1 cellular context compared by ENCODE assay signal in the genomic region with DNA sequence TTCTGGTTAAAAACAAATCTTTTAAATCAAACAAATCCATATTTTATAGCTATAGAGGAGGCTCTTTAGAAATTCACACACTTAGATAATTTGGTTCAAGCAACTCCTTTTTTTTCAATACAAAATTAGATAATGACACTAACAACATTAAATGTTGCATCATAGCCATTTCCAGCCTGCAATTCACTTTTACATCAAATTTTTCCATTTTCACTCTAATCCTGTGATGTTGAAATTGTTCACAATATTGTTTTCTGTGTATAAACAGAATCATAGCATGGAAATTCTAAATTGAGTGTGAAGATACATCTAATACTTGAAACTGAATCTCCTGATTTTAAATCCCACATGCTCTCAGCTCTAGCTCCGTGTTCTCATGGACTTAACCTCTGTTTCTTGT.
TF ChIP-seq lines count a peak whose summit lies in the region.

No MANE protein-coding gene starts in this region.

TF ChIP-seq in SK-N-SH, 30 proteins besides CTCF, POLR2A, EP300 and RAD21 (continued from another document):
- TF ChIP-seq, protein P1, sequence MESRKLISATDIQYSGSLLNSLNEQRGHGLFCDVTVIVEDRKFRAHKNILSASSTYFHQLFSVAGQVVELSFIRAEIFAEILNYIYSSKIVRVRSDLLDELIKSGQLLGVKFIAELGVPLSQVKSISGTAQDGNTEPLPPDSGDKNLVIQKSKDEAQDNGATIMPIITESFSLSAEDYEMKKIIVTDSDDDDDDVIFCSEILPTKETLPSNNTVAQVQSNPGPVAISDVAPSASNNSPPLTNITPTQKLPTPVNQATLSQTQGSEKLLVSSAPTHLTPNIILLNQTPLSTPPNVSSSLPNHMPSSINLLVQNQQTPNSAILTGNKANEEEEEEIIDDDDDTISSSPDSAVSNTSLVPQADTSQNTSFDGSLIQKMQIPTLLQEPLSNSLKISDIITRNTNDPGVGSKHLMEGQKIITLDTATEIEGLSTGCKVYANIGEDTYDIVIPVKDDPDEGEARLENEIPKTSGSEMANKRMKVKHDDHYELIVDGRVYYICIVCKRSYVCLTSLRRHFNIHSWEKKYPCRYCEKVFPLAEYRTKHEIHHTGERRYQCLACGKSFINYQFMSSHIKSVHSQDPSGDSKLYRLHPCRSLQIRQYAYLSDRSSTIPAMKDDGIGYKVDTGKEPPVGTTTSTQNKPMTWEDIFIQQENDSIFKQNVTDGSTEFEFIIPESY (IDR thresholded peaks at IDR 0.05; ENCODE audit: borderline replicate concordance, low read depth), result no peak
- no peak for TF ChIP-seq RCOR1 (IDR thresholded peaks at IDR 0.05; ENCODE audit: low read length)
- no peak for TF ChIP-seq NRF1 (IDR thresholded peaks at IDR 0.05; ENCODE audit: low read depth, low read length)
- TF ChIP-seq GATA2 (CRISPR knock-in tag; IDR thresholded peaks at IDR 0.05), result no peak
- no peak for TF ChIP-seq CHD2 (IDR thresholded peaks at IDR 0.05; ENCODE audit: low read length, partially characterized antibody)
- TF ChIP-seq, protein P2, sequence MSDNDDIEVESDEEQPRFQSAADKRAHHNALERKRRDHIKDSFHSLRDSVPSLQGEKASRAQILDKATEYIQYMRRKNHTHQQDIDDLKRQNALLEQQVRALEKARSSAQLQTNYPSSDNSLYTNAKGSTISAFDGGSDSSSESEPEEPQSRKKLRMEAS (IDR thresholded peaks at IDR 0.05; ENCODE audit: low read depth), result no peak
- TF ChIP-seq RXRA (IDR thresholded peaks at IDR 0.05; ENCODE audit: borderline replicate concordance, low read depth), result no peak
- TF ChIP-seq MEF2A (IDR thresholded peaks at IDR 0.05; ENCODE audit: borderline replicate concordance, low read depth), result no peak
- TF ChIP-seq TCF12 (IDR thresholded peaks at IDR 0.05), result no peak
- TF ChIP-seq EZH2phosphoT487 (IDR thresholded peaks at IDR 0.05; ENCODE audit: borderline replicate concordance, low read depth), result no peak
- no peak for TF ChIP-seq TAF1 (IDR thresholded peaks at IDR 0.05; ENCODE audit: borderline replicate concordance, low read depth, low read length)
- TF ChIP-seq, protein P3, sequence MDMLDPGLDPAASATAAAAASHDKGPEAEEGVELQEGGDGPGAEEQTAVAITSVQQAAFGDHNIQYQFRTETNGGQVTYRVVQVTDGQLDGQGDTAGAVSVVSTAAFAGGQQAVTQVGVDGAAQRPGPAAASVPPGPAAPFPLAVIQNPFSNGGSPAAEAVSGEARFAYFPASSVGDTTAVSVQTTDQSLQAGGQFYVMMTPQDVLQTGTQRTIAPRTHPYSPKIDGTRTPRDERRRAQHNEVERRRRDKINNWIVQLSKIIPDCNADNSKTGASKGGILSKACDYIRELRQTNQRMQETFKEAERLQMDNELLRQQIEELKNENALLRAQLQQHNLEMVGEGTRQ (IDR thresholded peaks at IDR 0.05; ENCODE audit: borderline replicate concordance, low read depth, low read length), result no peak
